In the genomic region with DNA sequence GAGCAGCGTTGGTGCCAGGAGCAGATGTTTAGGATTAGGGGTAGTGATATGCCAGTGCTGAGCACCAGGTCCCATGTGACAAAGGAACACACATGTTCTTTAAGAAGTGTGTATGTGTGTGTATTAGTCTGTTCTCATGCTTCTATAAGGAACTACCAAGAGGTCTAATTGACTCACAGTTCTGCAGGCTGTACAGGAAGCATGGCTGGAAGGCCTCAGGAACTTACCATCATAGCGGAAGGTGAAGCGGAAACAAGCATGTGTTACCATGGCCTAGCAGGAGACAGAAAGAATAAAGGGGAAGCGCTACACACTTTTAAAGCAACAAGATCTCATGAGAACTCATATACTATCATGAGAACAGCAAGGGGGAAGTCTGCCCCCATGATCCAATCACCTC, we compare ENCODE assay signal across 25 cellular contexts.
"Had no signal": no experiment of that assay in that cellular context is flagged by ENCODE, and none has a peak within 500 bp of the region (broad histone marks: within the 10 kb centered on the region; RNA-seq: fewer than 3 reads in every experiment).

No MANE protein-coding gene starts in this region.

- H3K4me1 ChIP-seq: Peyer's patch, SJSA1 had no signal

- DNase-seq: activated B cell treated with CpG ODN at 0.5 μM for 24 hours; activated CD4-positive, alpha-beta T cell treated with anti-CD3 and anti-CD28 coated beads for 1 hour; activated CD4-positive, alpha-beta T cell treated with anti-CD3 and anti-CD28 coated beads, Interleukin-2, amount 10 ng/mL, durations not matched to agents 24 days and 14 days; activated CD4-positive, alpha-beta T cell treated with anti-CD3 and anti-CD28 coated beads, Interleukin-2, amount 50 U/mL, for 48 hours; activated CD8-positive, alpha-beta memory T cell treated with anti-CD3 and anti-CD28 coated beads, Interleukin-2, amount 10 ng/mL, durations not matched to agents 7 days and 5 days; activated gamma-delta T cell; activated naive CD4-positive, alpha-beta T cell treated with anti-CD3 and anti-CD28 coated beads for 36 hours; activated T-cell treated with anti-CD3 and anti-CD28 coated beads, Interleukin-2, amount 50 U/mL, for 24 hours; amygdala; MG63; NCI-H1048; NCI-H146; NCI-H1930; NCI-H2107; NCI-H345; NCI-H510A; NCI-H526 treated with DMSO at 0.1 percent for 48 hours; NCI-H82; Peyer's patch; SHP77; T-helper 17 cell; T-helper 9 cell had no signal

- H3K4me3 ChIP-seq: MG63, Peyer's patch, SJSA1 had no signal

- ATAC-seq: activated CD8-positive, alpha-beta memory T cell treated with anti-CD3 and anti-CD28 coated beads, Interleukin-2, amount 10 ng/mL, durations not matched to agents 7 days and 5 days; SK-N-SH treated with all-trans-retinoic acid at 6 μM for 48 hours; T-helper 17 cell had no signal

- H3K9me3 ChIP-seq: MG63, Peyer's patch, SJSA1 had no signal

- H3K36me3 ChIP-seq: MG63, Peyer's patch, SJSA1 had no signal

- H3K27ac ChIP-seq: KMS-11, Peyer's patch, SJSA1 had no signal

- H3K27me3 ChIP-seq: MG63, Peyer's patch, SJSA1 had no signal
